1 cellular context compared by ENCODE assay signal in the genomic region with DNA sequence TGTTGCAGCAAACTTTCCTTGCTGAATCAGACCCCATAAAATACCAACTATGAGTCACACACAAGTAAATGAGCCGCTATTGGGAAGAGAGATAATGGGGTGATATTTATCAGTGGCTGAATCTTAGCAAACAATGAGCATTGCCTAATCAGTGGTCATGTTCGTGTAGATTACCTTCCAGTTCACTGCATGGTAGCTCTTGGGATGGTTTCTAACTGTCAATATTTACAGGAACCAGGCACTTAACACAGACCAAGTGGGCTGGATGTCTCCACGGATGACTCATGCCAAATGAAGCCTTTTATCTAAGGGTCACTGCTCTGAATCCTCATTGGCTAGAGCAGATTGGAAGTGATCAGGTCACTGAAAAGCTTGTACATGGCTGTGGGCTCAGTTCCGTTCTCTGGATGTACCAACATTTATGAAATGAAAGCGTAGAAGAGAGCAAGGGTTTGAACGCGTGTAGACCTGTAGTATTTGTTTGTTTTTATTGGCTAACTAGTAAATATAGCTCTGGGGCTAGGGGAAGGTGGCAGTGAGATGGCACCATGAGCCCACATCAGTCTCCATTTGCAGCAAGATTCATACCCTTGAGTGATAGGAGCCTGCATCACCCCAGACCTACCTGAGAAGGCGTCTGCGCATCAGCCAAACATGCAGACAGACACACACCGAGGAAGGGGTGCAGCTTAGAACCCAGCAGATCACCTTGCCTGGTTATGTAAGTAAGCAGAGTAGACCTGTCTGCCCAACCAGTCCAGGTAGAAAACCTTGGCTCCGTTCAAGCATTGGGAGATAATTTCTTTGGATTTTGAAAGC.
A peak's percentile ranks its signal among the peaks of the same experiment; 100 is the strongest.
TF ChIP-seq lines count a peak whose summit lies in the region.

No MANE protein-coding gene starts in this region.

TF ChIP-seq in HepG2, 621 proteins besides CTCF, POLR2A, EP300 and RAD21 (continued from another document and continues in another):
- TF ChIP-seq, protein P1, sequence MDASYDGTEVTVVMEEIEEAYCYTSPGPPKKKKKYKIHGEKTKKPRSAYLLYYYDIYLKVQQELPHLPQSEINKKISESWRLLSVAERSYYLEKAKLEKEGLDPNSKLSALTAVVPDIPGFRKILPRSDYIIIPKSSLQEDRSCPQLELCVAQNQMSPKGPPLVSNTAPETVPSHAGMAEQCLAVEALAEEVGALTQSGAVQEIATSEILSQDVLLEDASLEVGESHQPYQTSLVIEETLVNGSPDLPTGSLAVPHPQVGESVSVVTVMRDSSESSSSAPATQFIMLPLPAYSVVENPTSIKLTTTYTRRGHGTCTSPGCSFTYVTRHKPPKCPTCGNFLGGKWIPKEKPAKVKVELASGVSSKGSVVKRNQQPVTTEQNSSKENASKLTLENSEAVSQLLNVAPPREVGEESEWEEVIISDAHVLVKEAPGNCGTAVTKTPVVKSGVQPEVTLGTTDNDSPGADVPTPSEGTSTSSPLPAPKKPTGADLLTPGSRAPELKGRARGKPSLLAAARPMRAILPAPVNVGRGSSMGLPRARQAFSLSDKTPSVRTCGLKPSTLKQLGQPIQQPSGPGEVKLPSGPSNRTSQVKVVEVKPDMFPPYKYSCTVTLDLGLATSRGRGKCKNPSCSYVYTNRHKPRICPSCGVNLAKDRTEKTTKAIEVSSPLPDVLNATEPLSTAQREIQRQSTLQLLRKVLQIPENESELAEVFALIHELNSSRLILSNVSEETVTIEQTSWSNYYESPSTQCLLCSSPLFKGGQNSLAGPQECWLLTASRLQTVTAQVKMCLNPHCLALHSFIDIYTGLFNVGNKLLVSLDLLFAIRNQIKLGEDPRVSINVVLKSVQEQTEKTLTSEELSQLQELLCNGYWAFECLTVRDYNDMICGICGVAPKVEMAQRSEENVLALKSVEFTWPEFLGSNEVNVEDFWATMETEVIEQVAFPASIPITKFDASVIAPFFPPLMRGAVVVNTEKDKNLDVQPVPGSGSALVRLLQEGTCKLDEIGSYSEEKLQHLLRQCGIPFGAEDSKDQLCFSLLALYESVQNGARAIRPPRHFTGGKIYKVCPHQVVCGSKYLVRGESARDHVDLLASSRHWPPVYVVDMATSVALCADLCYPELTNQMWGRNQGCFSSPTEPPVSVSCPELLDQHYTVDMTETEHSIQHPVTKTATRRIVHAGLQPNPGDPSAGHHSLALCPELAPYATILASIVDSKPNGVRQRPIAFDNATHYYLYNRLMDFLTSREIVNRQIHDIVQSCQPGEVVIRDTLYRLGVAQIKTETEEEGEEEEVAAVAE (CRISPR knock-in tag; IDR thresholded peaks at IDR 0.05; ENCODE audit: borderline replicate concordance), result no peak; the same call in 1 of the 2 replicates
- TF ChIP-seq, protein P2, sequence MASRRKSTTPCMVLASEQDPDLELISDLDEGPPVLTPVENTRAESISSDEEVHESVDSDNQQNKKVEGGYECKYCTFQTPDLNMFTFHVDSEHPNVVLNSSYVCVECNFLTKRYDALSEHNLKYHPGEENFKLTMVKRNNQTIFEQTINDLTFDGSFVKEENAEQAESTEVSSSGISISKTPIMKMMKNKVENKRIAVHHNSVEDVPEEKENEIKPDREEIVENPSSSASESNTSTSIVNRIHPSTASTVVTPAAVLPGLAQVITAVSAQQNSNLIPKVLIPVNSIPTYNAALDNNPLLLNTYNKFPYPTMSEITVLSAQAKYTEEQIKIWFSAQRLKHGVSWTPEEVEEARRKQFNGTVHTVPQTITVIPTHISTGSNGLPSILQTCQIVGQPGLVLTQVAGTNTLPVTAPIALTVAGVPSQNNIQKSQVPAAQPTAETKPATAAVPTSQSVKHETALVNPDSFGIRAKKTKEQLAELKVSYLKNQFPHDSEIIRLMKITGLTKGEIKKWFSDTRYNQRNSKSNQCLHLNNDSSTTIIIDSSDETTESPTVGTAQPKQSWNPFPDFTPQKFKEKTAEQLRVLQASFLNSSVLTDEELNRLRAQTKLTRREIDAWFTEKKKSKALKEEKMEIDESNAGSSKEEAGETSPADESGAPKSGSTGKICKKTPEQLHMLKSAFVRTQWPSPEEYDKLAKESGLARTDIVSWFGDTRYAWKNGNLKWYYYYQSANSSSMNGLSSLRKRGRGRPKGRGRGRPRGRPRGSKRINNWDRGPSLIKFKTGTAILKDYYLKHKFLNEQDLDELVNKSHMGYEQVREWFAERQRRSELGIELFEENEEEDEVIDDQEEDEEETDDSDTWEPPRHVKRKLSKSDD (CRISPR knock-in tag; IDR thresholded peaks at IDR 0.05; ENCODE audit: low read depth), result peak; percentile 92
- TF ChIP-seq, protein P3, sequence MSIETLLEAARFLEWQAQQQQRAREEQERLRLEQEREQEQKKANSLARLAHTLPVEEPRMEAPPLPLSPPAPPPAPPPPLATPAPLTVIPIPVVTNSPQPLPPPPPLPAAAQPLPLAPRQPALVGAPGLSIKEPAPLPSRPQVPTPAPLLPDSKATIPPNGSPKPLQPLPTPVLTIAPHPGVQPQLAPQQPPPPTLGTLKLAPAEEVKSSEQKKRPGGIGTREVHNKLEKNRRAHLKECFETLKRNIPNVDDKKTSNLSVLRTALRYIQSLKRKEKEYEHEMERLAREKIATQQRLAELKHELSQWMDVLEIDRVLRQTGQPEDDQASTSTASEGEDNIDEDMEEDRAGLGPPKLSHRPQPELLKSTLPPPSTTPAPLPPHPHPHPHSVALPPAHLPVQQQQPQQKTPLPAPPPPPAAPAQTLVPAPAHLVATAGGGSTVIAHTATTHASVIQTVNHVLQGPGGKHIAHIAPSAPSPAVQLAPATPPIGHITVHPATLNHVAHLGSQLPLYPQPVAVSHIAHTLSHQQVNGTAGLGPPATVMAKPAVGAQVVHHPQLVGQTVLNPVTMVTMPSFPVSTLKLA (IDR thresholded peaks at IDR 0.05), result peak; percentile 49
- peak; percentile 96 for TF ChIP-seq DPF2 (CRISPR knock-in tag; IDR thresholded peaks at IDR 0.05; ENCODE audit: borderline replicate concordance, low read depth)
- TF ChIP-seq FOSL1 (CRISPR knock-in tag; IDR thresholded peaks at IDR 0.05; ENCODE audit: borderline replicate concordance), result peak; percentile 99
- TF ChIP-seq STAT5B (CRISPR knock-in tag; IDR thresholded peaks at IDR 0.05), result peak; percentile 72; the same call in 1 of the 2 replicates
- TF ChIP-seq, protein P4, sequence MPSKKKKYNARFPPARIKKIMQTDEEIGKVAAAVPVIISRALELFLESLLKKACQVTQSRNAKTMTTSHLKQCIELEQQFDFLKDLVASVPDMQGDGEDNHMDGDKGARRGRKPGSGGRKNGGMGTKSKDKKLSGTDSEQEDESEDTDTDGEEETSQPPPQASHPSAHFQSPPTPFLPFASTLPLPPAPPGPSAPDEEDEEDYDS (CRISPR knock-in tag; IDR thresholded peaks at IDR 0.05), result peak; percentile 96
- TF ChIP-seq U2AF1 (optimal IDR thresholded peaks at IDR 0.05; ENCODE audit: low read depth, low read length), result peak; percentile 49
- TF ChIP-seq EEA1 (CRISPR knock-in tag; IDR thresholded peaks at IDR 0.05; ENCODE audit: borderline replicate concordance), result no peak
- TF ChIP-seq FOXM1 (CRISPR knock-in tag; IDR thresholded peaks at IDR 0.05), result no peak
- TF ChIP-seq SP4 (CRISPR knock-in tag; IDR thresholded peaks at IDR 0.05), result no peak
- TF ChIP-seq CC2D1A (CRISPR knock-in tag; IDR thresholded peaks at IDR 0.05), result no peak
- TF ChIP-seq, protein P5, sequence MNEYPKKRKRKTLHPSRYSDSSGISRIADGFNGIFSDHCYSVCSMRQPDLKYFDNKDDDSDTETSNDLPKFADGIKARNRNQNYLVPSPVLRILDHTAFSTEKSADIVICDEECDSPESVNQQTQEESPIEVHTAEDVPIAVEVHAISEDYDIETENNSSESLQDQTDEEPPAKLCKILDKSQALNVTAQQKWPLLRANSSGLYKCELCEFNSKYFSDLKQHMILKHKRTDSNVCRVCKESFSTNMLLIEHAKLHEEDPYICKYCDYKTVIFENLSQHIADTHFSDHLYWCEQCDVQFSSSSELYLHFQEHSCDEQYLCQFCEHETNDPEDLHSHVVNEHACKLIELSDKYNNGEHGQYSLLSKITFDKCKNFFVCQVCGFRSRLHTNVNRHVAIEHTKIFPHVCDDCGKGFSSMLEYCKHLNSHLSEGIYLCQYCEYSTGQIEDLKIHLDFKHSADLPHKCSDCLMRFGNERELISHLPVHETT (CRISPR knock-in tag; conservative IDR thresholded peaks at IDR 0.05), result peak; percentile 73; the same call in 1 of the 2 replicates
- peak; percentile 81; the same call in 1 of the 2 replicates for TF ChIP-seq TOE1 (CRISPR knock-in tag; IDR thresholded peaks at IDR 0.05)
- 0 out of 2 replicates have a peak, but pooled peaks have one; percentile 13 for TF ChIP-seq SRF (IDR thresholded peaks at IDR 0.05; ENCODE audit: low read depth, low read length)
- no peak for TF ChIP-seq ZNF674 (CRISPR knock-in tag; IDR thresholded peaks at IDR 0.05; ENCODE audit: low read depth)
- TF ChIP-seq ZBTB38 (CRISPR knock-in tag; IDR thresholded peaks at IDR 0.05), result peak; percentile 59; the same call in 1 of the 2 replicates
- TF ChIP-seq, protein P6, sequence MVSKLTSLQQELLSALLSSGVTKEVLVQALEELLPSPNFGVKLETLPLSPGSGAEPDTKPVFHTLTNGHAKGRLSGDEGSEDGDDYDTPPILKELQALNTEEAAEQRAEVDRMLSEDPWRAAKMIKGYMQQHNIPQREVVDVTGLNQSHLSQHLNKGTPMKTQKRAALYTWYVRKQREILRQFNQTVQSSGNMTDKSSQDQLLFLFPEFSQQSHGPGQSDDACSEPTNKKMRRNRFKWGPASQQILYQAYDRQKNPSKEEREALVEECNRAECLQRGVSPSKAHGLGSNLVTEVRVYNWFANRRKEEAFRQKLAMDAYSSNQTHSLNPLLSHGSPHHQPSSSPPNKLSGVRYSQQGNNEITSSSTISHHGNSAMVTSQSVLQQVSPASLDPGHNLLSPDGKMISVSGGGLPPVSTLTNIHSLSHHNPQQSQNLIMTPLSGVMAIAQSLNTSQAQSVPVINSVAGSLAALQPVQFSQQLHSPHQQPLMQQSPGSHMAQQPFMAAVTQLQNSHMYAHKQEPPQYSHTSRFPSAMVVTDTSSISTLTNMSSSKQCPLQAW (CRISPR knock-in tag; IDR thresholded peaks at IDR 0.05), result peak; percentile 94
- TF ChIP-seq XBP1 (CRISPR knock-in tag; IDR thresholded peaks at IDR 0.05), result peak; percentile 85; the same call in 1 of the 2 replicates
- peak; percentile 51; the same call in 1 of the 2 replicates for TF ChIP-seq ZNF607 (CRISPR knock-in tag; IDR thresholded peaks at IDR 0.05; ENCODE audit: borderline replicate concordance)
- no peak; the same call in 1 of the 2 replicates for TF ChIP-seq RARG (CRISPR knock-in tag; IDR thresholded peaks at IDR 0.05; ENCODE audit: low read depth)
- TF ChIP-seq ZNF234 (CRISPR knock-in tag; conservative IDR thresholded peaks at IDR 0.05), result no peak
- no peak; the same call in 1 of the 2 replicates for TF ChIP-seq KLF15 (CRISPR knock-in tag; IDR thresholded peaks at IDR 0.05; ENCODE audit: borderline replicate concordance)
- TF ChIP-seq ZNF598 (CRISPR knock-in tag; IDR thresholded peaks at IDR 0.05; ENCODE audit: borderline replicate concordance), result no peak
- peak; percentile 58; the same call in 1 of the 2 replicates for TF ChIP-seq ZNF629 (CRISPR knock-in tag; conservative IDR thresholded peaks at IDR 0.05)
- TF ChIP-seq, protein P7, sequence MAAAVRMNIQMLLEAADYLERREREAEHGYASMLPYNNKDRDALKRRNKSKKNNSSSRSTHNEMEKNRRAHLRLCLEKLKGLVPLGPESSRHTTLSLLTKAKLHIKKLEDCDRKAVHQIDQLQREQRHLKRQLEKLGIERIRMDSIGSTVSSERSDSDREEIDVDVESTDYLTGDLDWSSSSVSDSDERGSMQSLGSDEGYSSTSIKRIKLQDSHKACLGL (CRISPR knock-in tag; IDR thresholded peaks at IDR 0.05), result no peak; the same call in 1 of the 2 replicates
- peak; percentile 67; the same call in 1 of the 2 replicates for TF ChIP-seq ZNF615 (CRISPR knock-in tag; IDR thresholded peaks at IDR 0.05; ENCODE audit: borderline replicate concordance)
- no peak for TF ChIP-seq ZNF326 (CRISPR knock-in tag; IDR thresholded peaks at IDR 0.05; ENCODE audit: borderline replicate concordance)
- TF ChIP-seq, protein P8, sequence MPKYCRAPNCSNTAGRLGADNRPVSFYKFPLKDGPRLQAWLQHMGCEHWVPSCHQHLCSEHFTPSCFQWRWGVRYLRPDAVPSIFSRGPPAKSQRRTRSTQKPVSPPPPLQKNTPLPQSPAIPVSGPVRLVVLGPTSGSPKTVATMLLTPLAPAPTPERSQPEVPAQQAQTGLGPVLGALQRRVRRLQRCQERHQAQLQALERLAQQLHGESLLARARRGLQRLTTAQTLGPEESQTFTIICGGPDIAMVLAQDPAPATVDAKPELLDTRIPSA (CRISPR knock-in tag; IDR thresholded peaks at IDR 0.05; ENCODE audit: borderline replicate concordance), result no peak
- peak; percentile 95 for TF ChIP-seq FOXA1 (IDR thresholded peaks at IDR 0.05)
- peak; percentile 99 for TF ChIP-seq FOXA1 (CRISPR knock-in tag; IDR thresholded peaks at IDR 0.05)
- peak; percentile 78; the same call in 1 of the 2 replicates for TF ChIP-seq ELF4 (CRISPR knock-in tag; IDR thresholded peaks at IDR 0.05; ENCODE audit: borderline replicate concordance)
- peak; percentile 65; the same call in 1 of the 2 replicates for TF ChIP-seq HIVEP1 (CRISPR knock-in tag; IDR thresholded peaks at IDR 0.05)
- TF ChIP-seq, protein P9, sequence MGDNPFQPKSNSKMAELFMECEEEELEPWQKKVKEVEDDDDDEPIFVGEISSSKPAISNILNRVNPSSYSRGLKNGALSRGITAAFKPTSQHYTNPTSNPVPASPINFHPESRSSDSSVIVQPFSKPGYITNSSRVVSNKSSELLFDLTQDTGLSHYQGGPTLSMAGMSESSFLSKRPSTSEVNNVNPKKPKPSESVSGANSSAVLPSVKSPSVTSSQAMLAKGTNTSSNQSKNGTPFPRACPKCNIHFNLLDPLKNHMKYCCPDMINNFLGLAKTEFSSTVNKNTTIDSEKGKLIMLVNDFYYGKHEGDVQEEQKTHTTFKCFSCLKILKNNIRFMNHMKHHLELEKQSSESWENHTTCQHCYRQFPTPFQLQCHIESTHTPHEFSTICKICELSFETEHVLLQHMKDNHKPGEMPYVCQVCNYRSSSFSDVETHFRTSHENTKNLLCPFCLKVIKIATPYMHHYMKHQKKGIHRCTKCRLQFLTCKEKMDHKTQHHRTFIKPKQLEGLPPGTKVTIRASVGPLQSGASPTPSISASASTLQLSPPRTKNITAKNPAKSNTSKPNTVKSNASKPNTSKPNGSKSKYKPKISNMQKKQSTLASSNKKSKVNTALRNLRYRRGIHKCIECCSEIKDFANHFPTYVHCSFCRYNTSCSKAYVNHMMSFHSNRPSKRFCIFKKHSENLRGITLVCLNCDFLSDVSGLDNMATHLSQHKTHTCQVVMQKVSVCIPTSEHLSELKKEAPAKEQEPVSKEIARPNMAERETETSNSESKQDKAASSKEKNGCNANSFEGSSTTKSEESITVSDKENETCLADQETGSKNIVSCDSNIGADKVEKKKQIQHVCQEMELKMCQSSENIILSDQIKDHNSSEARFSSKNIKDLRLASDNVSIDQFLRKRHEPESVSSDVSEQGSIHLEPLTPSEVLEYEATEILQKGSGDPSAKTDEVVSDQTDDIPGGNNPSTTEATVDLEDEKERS (CRISPR knock-in tag; IDR thresholded peaks at IDR 0.05), result no peak; the same call in 1 of the 2 replicates
- TF ChIP-seq, protein P10, sequence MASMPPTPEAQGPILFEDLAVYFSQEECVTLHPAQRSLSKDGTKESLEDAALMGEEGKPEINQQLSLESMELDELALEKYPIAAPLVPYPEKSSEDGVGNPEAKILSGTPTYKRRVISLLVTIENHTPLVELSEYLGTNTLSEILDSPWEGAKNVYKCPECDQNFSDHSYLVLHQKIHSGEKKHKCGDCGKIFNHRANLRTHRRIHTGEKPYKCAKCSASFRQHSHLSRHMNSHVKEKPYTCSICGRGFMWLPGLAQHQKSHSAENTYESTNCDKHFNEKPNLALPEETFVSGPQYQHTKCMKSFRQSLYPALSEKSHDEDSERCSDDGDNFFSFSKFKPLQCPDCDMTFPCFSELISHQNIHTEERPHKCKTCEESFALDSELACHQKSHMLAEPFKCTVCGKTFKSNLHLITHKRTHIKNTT (CRISPR knock-in tag; IDR thresholded peaks at IDR 0.05), result no peak
